ENCODE assay signal across 8 cellular contexts in the genomic region with DNA sequence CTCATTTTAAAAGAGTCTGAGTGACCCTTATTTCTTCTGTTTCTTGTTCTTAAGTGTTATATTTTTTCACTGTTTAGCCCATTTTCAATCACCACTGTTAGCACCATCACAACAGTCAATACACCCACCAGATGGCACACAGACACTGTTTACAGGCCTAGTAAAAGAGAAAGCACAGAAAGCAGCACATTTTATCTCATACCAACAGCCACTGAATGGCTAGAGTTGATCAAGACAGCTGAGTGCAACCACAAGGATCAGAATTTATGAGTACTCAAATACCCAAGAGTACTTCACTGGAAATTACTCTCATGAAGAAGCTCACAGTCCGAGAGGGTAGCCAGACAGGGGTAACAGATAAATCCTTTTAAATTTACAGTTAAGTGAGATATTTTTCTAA.
A peak's percentile ranks its signal among the peaks of the same experiment; 100 is the strongest.
DNase-seq lines count a peak whose midpoint lies in the region; ATAC-seq and TF ChIP-seq lines count a peak whose summit lies in the region.

No MANE protein-coding gene starts in this region.

- no peak overlapping the region for H2AFZ ChIP-seq in OCI-LY3 (ENCODE audit: low read depth, low read length)

- H4K20me1 ChIP-seq in BLaER1 treated with 17β-estradiol and CSF1 and Interleukin-3, amounts not matched to agents 10 nM and 100 nM, result no peaks in the 10 kb centered on the region
- no peaks in the 10 kb centered on the region for H4K20me1 ChIP-seq in OCI-LY3 (ENCODE audit: insufficient read depth, low read length)

- peak; percentile 55 for ATAC-seq in GM18867 (IDR thresholded peaks at IDR 0.05; ENCODE audit: unreplicated experiment)
- ATAC-seq in HG03060 (IDR thresholded peaks at IDR 0.05; ENCODE audit: low read depth, unreplicated experiment), result peak; percentile 64

- H3K27ac ChIP-seq in BLaER1 treated with 17β-estradiol and CSF1 and Interleukin-3, amounts not matched to agents 10 nM and 100 nM, result peak overlapping the region in 6 of 11 experiments; percentile 14 to 35 (median 26); a peak in 4 of 22 replicates
- no peak overlapping the region for H3K27ac ChIP-seq in OCI-LY3 (ENCODE audit: low read length)

- H3K9ac ChIP-seq in BLaER1 treated with 17β-estradiol and CSF1 and Interleukin-3, amounts not matched to agents 10 nM and 100 nM, result peak overlapping the region in 3 of 11 experiments; percentile 0 to 27 (median 11); a peak in 1 of 22 replicates
- H3K9ac ChIP-seq in OCI-LY3 (ENCODE audit: low read length), result no peak overlapping the region

- H3K79me2 ChIP-seq in OCI-LY3 (ENCODE audit: low read length), result no peaks in the 10 kb centered on the region; the same call in 1 of the 2 replicates

- no peaks in the 10 kb centered on the region for H3K27me3 ChIP-seq in BLaER1 treated with 17β-estradiol and CSF1 and Interleukin-3, amounts not matched to agents 10 nM and 100 nM
- no peaks in the 10 kb centered on the region for H3K27me3 ChIP-seq in OCI-LY3 (ENCODE audit: low read depth, low read length)

- peak overlapping the region in 3 of 11 experiments; percentile 18 to 67 (median 38); a peak in 5 of 22 replicates for H3K4me2 ChIP-seq in BLaER1 treated with 17β-estradiol and CSF1 and Interleukin-3, amounts not matched to agents 10 nM and 100 nM
- H3K4me2 ChIP-seq in OCI-LY3 (ENCODE audit: low read length), result no peak overlapping the region

- H3K4me1 ChIP-seq in BLaER1 treated with 17β-estradiol and CSF1 and Interleukin-3, amounts not matched to agents 10 nM and 100 nM, result peaks cover 21 to 58% (median 28%) of the 10 kb centered on the region in 10 experiments
- H3K4me1 ChIP-seq in OCI-LY3 (ENCODE audit: low read length), result peaks cover 25% of the 10 kb centered on the region

- peak; percentile 44 for TF ChIP-seq CTCF in OCI-LY3 (IDR thresholded peaks at IDR 0.05; ENCODE audit: low read depth, low read length)

- no peaks in the 10 kb centered on the region for H3K9me3 ChIP-seq in BLaER1 treated with 17β-estradiol and CSF1 and Interleukin-3, amounts not matched to agents 10 nM and 100 nM (replicated peaks in 1 of 11)
- no peaks in the 10 kb centered on the region for H3K9me3 ChIP-seq in OCI-LY3 (ENCODE audit: insufficient read depth, low read length)

- peak; percentile 51 for DNase-seq in kidney tubule cell (ENCODE audit: low spot score)
- DNase-seq in RPMI8226, result no peak
- DNase-seq in SHP77 (lab: John Stamatoyannopoulos, UW), result no peak
- DNase-seq in central memory CD4-positive, alpha-beta T cell, result no peak

- H3K4me3 ChIP-seq in BLaER1 treated with 17β-estradiol and CSF1 and Interleukin-3, amounts not matched to agents 10 nM and 100 nM, result no peak overlapping the region
- H3K4me3 ChIP-seq in OCI-LY3 (ENCODE audit: low read length), result no peak overlapping the region

- peaks cover 0 to 34% (median 9%) of the 10 kb centered on the region in 11 experiments; a peak in 13 of 22 replicates for H3K36me3 ChIP-seq in BLaER1 treated with 17β-estradiol and CSF1 and Interleukin-3, amounts not matched to agents 10 nM and 100 nM
- H3K36me3 ChIP-seq in OCI-LY3 (replicated peaks; ENCODE audit: low read depth, low read length), result no peaks in the 10 kb centered on the region
